In genomic region chr11:20355221-20356219, GRCh38 we compare ENCODE assay signal across 8 cellular contexts. TPM values are rescaled to one million over a fixed set of nuclear protein-coding genes. Genes with fewer than 3 reads are reported as not detected.
DNase-seq lines count a peak whose midpoint lies in the region; ATAC-seq and TF ChIP-seq lines count a peak whose summit lies in the region.

No MANE protein-coding gene starts in this region.

- H3K4me3 ChIP-seq in PC-9 (no peak overlapping the region), upper lobe of right lung (no peak overlapping the region)

- H3K4me1 Mint-ChIP-seq in brain = no peaks in the 10 kb centered on the region
- H3K4me1 Mint-ChIP-seq in activated T-helper 2 cell treated with anti-CD3 and anti-CD28 coated beads, Interferon-gamma antibody, Interleukin-2, Interleukin-4, amounts not matched to agents 10 μg/mL and 5 μg/mL and 100 μg/mL, durations not matched to agents 14 hours and 24 hours and 36 hours (ENCODE audit: low read depth) = peaks cover 16% of the 10 kb centered on the region

- no peak overlapping the region for H3K27ac ChIP-seq in PC-9
- no peak overlapping the region for H3K27ac ChIP-seq in upper lobe of right lung

- DNase-seq in DMS53 treated with DMSO at 0.1 percent for 48 hours (lab: John Stamatoyannopoulos, UW; ENCODE audit: unreplicated experiment) (peak; percentile 71), PC-9 (peak in 1 of 2 experiments; percentile 46), left lobe of liver (ENCODE audit: low spot score) (peak; percentile 55), upper lobe of right lung (no peak)
- DNase-seq in activated T-helper 2 cell treated with anti-CD3 and anti-CD28 coated beads, Interferon-gamma antibody, Interleukin-2, Interleukin-4, amounts not matched to agents 10 μg/mL and 5 μg/mL and 100 μg/mL, durations not matched to agents 14 hours and 24 hours and 36 hours (ENCODE audit: low spot score) = no peak

- no peak overlapping the region for H2AFZ ChIP-seq in PC-9

- no peaks in the 10 kb centered on the region for H3K36me3 Mint-ChIP-seq in brain
- H3K36me3 Mint-ChIP-seq in activated T-helper 2 cell treated with anti-CD3 and anti-CD28 coated beads, Interferon-gamma antibody, Interleukin-2, Interleukin-4, amounts not matched to agents 10 μg/mL and 5 μg/mL and 100 μg/mL, durations not matched to agents 14 hours and 24 hours and 36 hours (ENCODE audit: low read depth) = no peaks in the 10 kb centered on the region

- H3K4me1 ChIP-seq in PC-9 (replicated peaks; ENCODE audit: insufficient read depth) = no peaks in the 10 kb centered on the region; the same call in 1 of the 2 replicates
- no peaks in the 10 kb centered on the region for H3K4me1 ChIP-seq in upper lobe of right lung

- peak; percentile 78 for ATAC-seq in GM19438 (IDR thresholded peaks at IDR 0.05; ENCODE audit: low read depth, unreplicated experiment)
- peak; percentile 85 for ATAC-seq in HG03280 (IDR thresholded peaks at IDR 0.05; ENCODE audit: unreplicated experiment)
- ATAC-seq in left lobe of liver = peak; percentile 81
- peak; percentile 73 for ATAC-seq in upper lobe of right lung

- H3F3A ChIP-seq in PC-9 (ENCODE audit: insufficient read depth, low read depth) = no peaks in the 10 kb centered on the region

- peaks cover 0 to under 1% (median 0%) of the 10 kb centered on the region in 5 experiments for H3K9me3 Mint-ChIP-seq in brain
- H3K9me3 Mint-ChIP-seq in activated T-helper 2 cell treated with anti-CD3 and anti-CD28 coated beads, Interferon-gamma antibody, Interleukin-2, Interleukin-4, amounts not matched to agents 10 μg/mL and 5 μg/mL and 100 μg/mL, durations not matched to agents 14 hours and 24 hours and 36 hours = no peaks in the 10 kb centered on the region

- no peaks in the 10 kb centered on the region for H3K36me3 ChIP-seq in PC-9 (ENCODE audit: low read depth)
- H3K36me3 ChIP-seq in upper lobe of right lung = no peaks in the 10 kb centered on the region

- CTCF ChIA-PET in PC-9 (lab: Charles Lee) = interaction anchor here (0.6 to 2.5 kb wide), 3 partner anchors 227 to 451 kb away, joined by 4 to 17 read pairs (median 8); no protein-coding TSS in a partner anchor

- TF ChIP-seq CTCF in PC-9 (conservative IDR thresholded peaks at IDR 0.05) = peak; percentile 74
- peak; percentile 69 to 70 for TF ChIP-seq CTCF in brain (conservative IDR thresholded peaks at IDR 0.05)
- peak; percentile 60 for TF ChIP-seq CTCF in upper lobe of right lung (IDR thresholded peaks at IDR 0.05)

- no peak overlapping the region for H3K4me3 Mint-ChIP-seq in brain
- H3K4me3 Mint-ChIP-seq in activated T-helper 2 cell treated with anti-CD3 and anti-CD28 coated beads, Interferon-gamma antibody, Interleukin-2, Interleukin-4, amounts not matched to agents 10 μg/mL and 5 μg/mL and 100 μg/mL, durations not matched to agents 14 hours and 24 hours and 36 hours (ENCODE audit: low read depth) = no peak overlapping the region

- no peaks in the 10 kb centered on the region for H3K27me3 ChIP-seq in PC-9 (ENCODE audit: insufficient read depth, low read depth)
- no peaks in the 10 kb centered on the region for H3K27me3 ChIP-seq in upper lobe of right lung

- H3K27me3 Mint-ChIP-seq in brain = peaks cover 30% of the 10 kb centered on the region
- peaks cover 10% of the 10 kb centered on the region for H3K27me3 Mint-ChIP-seq in activated T-helper 2 cell treated with anti-CD3 and anti-CD28 coated beads, Interferon-gamma antibody, Interleukin-2, Interleukin-4, amounts not matched to agents 10 μg/mL and 5 μg/mL and 100 μg/mL, durations not matched to agents 14 hours and 24 hours and 36 hours (ENCODE audit: low read depth)

- BruUV-seq in PC-9 (replicated peaks; lab: Mats Ljungman, UMichigan) = no TSS peak

- H3K27ac Mint-ChIP-seq in brain = peak overlapping the region in 1 of 5 experiments; percentile 27
- H3K27ac Mint-ChIP-seq in activated T-helper 2 cell treated with anti-CD3 and anti-CD28 coated beads, Interferon-gamma antibody, Interleukin-2, Interleukin-4, amounts not matched to agents 10 μg/mL and 5 μg/mL and 100 μg/mL, durations not matched to agents 14 hours and 24 hours and 36 hours = no peak overlapping the region

- no peaks in the 10 kb centered on the region for H3K9me3 ChIP-seq in PC-9 (ENCODE audit: insufficient read depth, low read depth)
- H3K9me3 ChIP-seq in upper lobe of right lung = no peaks in the 10 kb centered on the region

- POLR2A ChIA-PET in PC-9 (lab: Charles Lee; ENCODE audit: unreplicated experiment) = no interaction called here

- H3K4me2 ChIP-seq in PC-9 = no peak overlapping the region

- no peaks in the 10 kb centered on the region for H4K20me1 ChIP-seq in PC-9 (ENCODE audit: insufficient read depth)

- intact Hi-C loops in PC-9 (cut with micrococcal nuclease; ENCODE audit: unreplicated experiment) (loop anchor here (2.0 to 10.0 kb wide), 2 partner anchors 401 to 451 kb away; no protein-coding TSS in a partner anchor), upper lobe of right lung (cut with DNase I) (loop anchor here (10.0 kb wide), 1 partner anchor 231 kb away; no protein-coding TSS in a partner anchor)
- intact Hi-C loops in activated T-helper 2 cell treated with anti-CD3 and anti-CD28 coated beads, Interferon-gamma antibody, Interleukin-2, Interleukin-4, amounts not matched to agents 10 μg/mL and 5 μg/mL and 100 μg/mL, durations not matched to agents 14 hours and 24 hours and 36 hours (cut with micrococcal nuclease) = loop anchor here (1.0 kb wide), 1 partner anchor 227 kb away; no protein-coding TSS in a partner anchor

- H3K9me2 ChIP-seq in PC-9 (ENCODE audit: insufficient read depth) = no peaks in the 10 kb centered on the region

- no peaks in the 10 kb centered on the region for H3K79me2 ChIP-seq in PC-9 (ENCODE audit: low read depth)

RNA-seq across cellular contexts. Expression of gene HTATIP2, which starts 8.0 kb away (rescaled TPM):
- 180 and 194 TPM in 2 replicates for total RNA-seq in PC-9 (2021)
- 25.7 TPM for polyA plus RNA-seq in brain (ENCODE audit: insufficient read depth, low read depth, low replicate concordance)
- total RNA-seq in left lobe of liver = 68.0 TPM
- 59.9 TPM for total RNA-seq in upper lobe of right lung
- total RNA-seq in activated T-helper 2 cell treated with anti-CD3 and anti-CD28 coated beads, Interferon-gamma antibody, Interleukin-2, Interleukin-4, amounts not matched to agents 10 μg/mL and 5 μg/mL and 100 μg/mL, durations not matched to agents 14 hours and 24 hours and 36 hours = 62.7 and 63.5 TPM in 2 replicates

RNA-seq across cellular contexts. Expression of gene PRMT3, which starts 32.0 kb away (rescaled TPM):
- total RNA-seq in PC-9 (2021) (20.9 and 23.6 TPM in 2 replicates), left lobe of liver (4.1 TPM), upper lobe of right lung (10.2 TPM)
- polyA plus RNA-seq in brain (ENCODE audit: insufficient read depth, low read depth, low replicate concordance) = 5.4 TPM
- total RNA-seq in activated T-helper 2 cell treated with anti-CD3 and anti-CD28 coated beads, Interferon-gamma antibody, Interleukin-2, Interleukin-4, amounts not matched to agents 10 μg/mL and 5 μg/mL and 100 μg/mL, durations not matched to agents 14 hours and 24 hours and 36 hours = 38.3 and 39.2 TPM in 2 replicates

Comparison
In these comparisons a context has a peak if more than half of its experiments do, and no peak if none do; other contexts are left out.
1. DNase-seq: peak in DMS53 treated with DMSO at 0.1 percent for 48 hours (single experiment) and left lobe of liver (single experiment); none in upper lobe of right lung (single experiment) and activated T-helper 2 cell treated with anti-CD3 and anti-CD28 coated beads, Interferon-gamma antibody, Interleukin-2, Interleukin-4, amounts not matched to agents 10 μg/mL and 5 μg/mL and 100 μg/mL, durations not matched to agents 14 hours and 24 hours and 36 hours (single experiment).
2. Peak in every context shown above with its lines, with median percentiles within 50 percentile points of each other: ATAC-seq and CTCF ChIP-seq.